ENCODE assay signal across 22 cellular contexts in the genomic region with DNA sequence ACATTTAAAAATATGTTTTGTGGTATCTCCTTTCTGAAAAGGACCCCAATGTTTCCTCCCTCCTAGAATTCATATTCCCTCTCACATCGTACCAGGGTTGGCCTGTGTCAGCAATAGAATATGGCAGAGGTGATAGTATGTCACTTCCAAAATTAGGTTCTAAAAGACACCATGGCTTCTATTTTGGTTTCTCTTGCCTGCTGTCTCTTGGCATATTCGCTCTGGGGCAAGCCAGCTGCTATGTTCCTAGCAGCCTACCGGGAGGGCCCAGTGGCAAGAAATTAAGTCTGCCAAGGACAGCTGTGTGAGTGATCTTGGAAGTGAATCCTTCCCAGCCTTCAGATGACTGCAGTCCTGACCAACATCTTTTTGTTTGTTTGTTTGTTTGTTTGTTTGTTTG.
DNase-seq lines count a peak whose midpoint lies in the region; ATAC-seq, FAIRE-seq and TF ChIP-seq lines count a peak whose summit lies in the region.
"Had no signal": no experiment of that assay in that cellular context is flagged by ENCODE, and none has a peak within 500 bp of the region (broad histone marks: within the 10 kb centered on the region; RNA-seq: fewer than 3 reads in every experiment).

No MANE protein-coding gene starts in this region.

- no peak overlapping the region for H3K23ac ChIP-seq in mesendoderm (ENCODE audit: low read length)

- no peaks in the 10 kb centered on the region for H3K36me3 ChIP-seq in GM23338 (ENCODE audit: insufficient read depth)
- H3K36me3 ChIP-seq in heart right ventricle = no peaks in the 10 kb centered on the region
- no peaks in the 10 kb centered on the region for H3K36me3 ChIP-seq in mesendoderm (ENCODE audit: control insufficient read depth, insufficient read depth, low read length)
- H3K36me3 ChIP-seq in gastrocnemius medialis = no peaks in the 10 kb centered on the region

- H3K4me1 ChIP-seq in GM23338 (ENCODE audit: insufficient read depth) = peaks cover 35% of the 10 kb centered on the region
- H3K4me1 ChIP-seq in heart right ventricle = peaks cover 0 to 7% (median 0%) of the 10 kb centered on the region in 9 donors
- peaks cover 3% of the 10 kb centered on the region for H3K4me1 ChIP-seq in mesendoderm (ENCODE audit: control insufficient read depth, low read depth, low read length)
- H3K4me1 ChIP-seq in gastrocnemius medialis = peaks cover 13 to 23% of the 10 kb centered on the region in 2 donors

- intact Hi-C loops in heart right ventricle (cut with DNase I) (loop anchor here in 9 of 10 donors (2.0 to 10.0 kb wide), 5 partner anchors 147 to 413 kb away; partner anchors contain the start of genes CTTNBP2NL (in 1 of the 9) and SLC16A1 (in 1 of the 9)), gastrocnemius medialis (cut with DNase I; ENCODE audit: low total_unique reads) (loop anchor here (1.0 to 10.0 kb wide), 5 partner anchors 92 to 411 kb away; partner anchors contain the start of genes CAPZA1, CTTNBP2NL, LRIG2 and ST7L)

- peak overlapping the region; percentile 53 for H2AK5ac ChIP-seq in mesendoderm (ENCODE audit: low read length)

- H3K36me3 Mint-ChIP-seq in GM23338 (ENCODE audit: low read depth) = peaks cover 5% of the 10 kb centered on the region; the same call in 1 of the 3 replicates
- H3K36me3 Mint-ChIP-seq: CD4-positive, CD25-positive, alpha-beta regulatory T cell had no signal

- no peak overlapping the region for H4K5ac ChIP-seq in mesendoderm (ENCODE audit: low read length)

- H3K9me3 ChIP-seq in heart right ventricle (no peaks in the 10 kb centered on the region), gastrocnemius medialis (no peaks in the 10 kb centered on the region)

- no peak for FAIRE-seq in HTR-8/SVneo (lab: Jason Lieb, UNC)
- FAIRE-seq: GM12878 had no signal

- peak overlapping the region; percentile 55 for H2BK5ac ChIP-seq in mesendoderm (ENCODE audit: low read length)

- peaks cover 72% of the 10 kb centered on the region for H3K4me1 Mint-ChIP-seq in GM23338

- no peak overlapping the region for H3K4me2 ChIP-seq in GM23338
- H3K4me2 ChIP-seq in mesendoderm (ENCODE audit: low read length) = no peak overlapping the region

- ATAC-seq in GM23338 (no peak), heart right ventricle (peak; percentile 45 to 87 (median 76)), gastrocnemius medialis (peak; percentile 99)
- ATAC-seq: GM12878 had no signal

- H3K9me3 Mint-ChIP-seq in GM23338 = no peaks in the 10 kb centered on the region; the same call in 2 of the 3 replicates
- H3K9me3 Mint-ChIP-seq: CD4-positive, CD25-positive, alpha-beta regulatory T cell; H9; HFFc6 had no signal

- H3K27me3 ChIP-seq in GM23338 (ENCODE audit: insufficient read depth) (no peaks in the 10 kb centered on the region), heart right ventricle (no peaks in the 10 kb centered on the region), mesendoderm (ENCODE audit: insufficient read depth, low read length, poor library complexity) (no peaks in the 10 kb centered on the region), gastrocnemius medialis (no peaks in the 10 kb centered on the region)

- no peak for TF ChIP-seq POLR2A in gastrocnemius medialis (IDR thresholded peaks at IDR 0.05)

- peaks cover 4% of the 10 kb centered on the region for H3F3A ChIP-seq in GM23338 (replicated peaks; ENCODE audit: low read depth)

- H4K20me1 ChIP-seq in GM23338 (replicated peaks; ENCODE audit: insufficient read depth) = no peaks in the 10 kb centered on the region

- peak overlapping the region; percentile 69 for H2BK120ac ChIP-seq in mesendoderm (ENCODE audit: low read depth, low read length)

- no peaks in the 10 kb centered on the region for H3K9me2 ChIP-seq in GM23338 (ENCODE audit: insufficient read depth)

- H3K4me3 Mint-ChIP-seq in GM23338 = no peak overlapping the region
- H3K4me3 Mint-ChIP-seq: H9, HFFc6 had no signal

- peak overlapping the region; percentile 95 for H3K18ac ChIP-seq in mesendoderm (ENCODE audit: low read length)

- peaks cover 20% of the 10 kb centered on the region for H3K27me3 Mint-ChIP-seq in GM23338 (ENCODE audit: insufficient read depth, low read depth, poor library complexity)

- no peak overlapping the region for H3K9ac ChIP-seq in mesendoderm (ENCODE audit: low read length)

- H3K56ac ChIP-seq in mesendoderm (ENCODE audit: low read length) = peak overlapping the region; percentile 20

- H2AFZ ChIP-seq in GM23338 = no peak overlapping the region

- H3K79me1 ChIP-seq in mesendoderm (ENCODE audit: low read length) = no peaks in the 10 kb centered on the region

- H3K27ac ChIP-seq in GM23338 (ENCODE audit: low read depth) (peak overlapping the region; percentile 39), heart right ventricle (peak overlapping the region in 6 of 10 donors; percentile 10 to 70 (median 38)), mesendoderm (ENCODE audit: low read depth, low read length) (peak overlapping the region; percentile 53), gastrocnemius medialis (peak overlapping the region; percentile 71 to 80 (median 76))
- H3K27ac ChIP-seq: RWPE1 had no signal

- peak overlapping the region; percentile 76 for H2BK15ac ChIP-seq in mesendoderm (replicated peaks; ENCODE audit: low read depth)

- H3K27ac Mint-ChIP-seq in GM23338 = no peak overlapping the region
- H3K27ac Mint-ChIP-seq: CD4-positive, CD25-positive, alpha-beta regulatory T cell; HFFc6 had no signal

- peak overlapping the region; percentile 78 for H3K4ac ChIP-seq in mesendoderm (ENCODE audit: low read depth, low read length)

- in situ Hi-C loops in gastrocnemius medialis (cut with MboI; ENCODE audit: low sequenced_read_pairs in 4 of 4) (loop anchor here in 3 of 4 donors (5.0 kb wide), 1 partner anchor 91 kb away; the partner anchor contains the start of gene PPM1J (in 3 of the 3)), ACHN (cut with HindIII; ENCODE audit: low pct_ligation_motif_present, low pct_unique_long_range_greater_than_20kb, low sequenced_read_pairs) (no loop called here)

- H4K8ac ChIP-seq in mesendoderm (ENCODE audit: low read depth, low read length) = no peak overlapping the region

- no peaks in the 10 kb centered on the region for H3K79me2 ChIP-seq in GM23338 (replicated peaks; ENCODE audit: insufficient read depth)
- H3K79me2 ChIP-seq in mesendoderm (ENCODE audit: control insufficient read depth, insufficient read depth, low read length) = peaks cover 11% of the 10 kb centered on the region

- TF ChIP-seq CTCF in GM23338 (conservative IDR thresholded peaks at IDR 0.05; ENCODE audit: low read depth in 2 of 2) (no peak), heart right ventricle (IDR thresholded peaks at IDR 0.05) (no peak), gastrocnemius medialis (IDR thresholded peaks at IDR 0.05 in 4 of 5, conservative IDR thresholded peaks at IDR 0.05 in 1 of 5) (no peak)

- WGBS in heart right ventricle, 2 donors = 55 to 75% methylated on average over 3 of the region's 3 CpGs
- WGBS in mesendoderm (ENCODE audit: extremely low coverage, insufficient coverage, low lambda C conversion rate) = no CpG with 5 or more reads among the region's 3 CpGs

- DNase-seq in GM23338 (ENCODE audit: low spot score) = no peak
- DNase-seq in heart right ventricle = peak in 1 of 2 donors; percentile 10
- no peak for DNase-seq in mesendoderm
- DNase-seq in gastrocnemius medialis = peak; percentile 75 to 89
- no peak for DNase-seq in ACHN
- DNase-seq in NCI-H345 treated with DMSO at 0.1 percent for 48 hours (lab: John Stamatoyannopoulos, UW; ENCODE audit: unreplicated experiment) = no peak
- no peak for DNase-seq in HTR-8/SVneo (ENCODE audit: insufficient read length, low spot score)
- DNase-seq: CD4-positive, CD25-positive, alpha-beta regulatory T cell; DND-41; H9; HFFc6; KBM-7; MM.1S; NCI-H1048; NCI-H1417 treated with DMSO at 0.1 percent for 48 hours; NCI-H187; NCI-H2107; NCI-H524; NCI-H774; NK-92 treated with Interleukin-12 subunit alpha and Interleukin-12 subunit beta, amount 100 ng/mL, for 24 hours had no signal

- H3K4me3 ChIP-seq in GM23338 = no peak overlapping the region
- H3K4me3 ChIP-seq in heart right ventricle = no peak overlapping the region
- H3K4me3 ChIP-seq in mesendoderm (ENCODE audit: low read length) = no peak overlapping the region
- H3K4me3 ChIP-seq in gastrocnemius medialis = no peak overlapping the region
- H3K4me3 ChIP-seq: GM12878 had no signal

TF ChIP-seq in GM23338, 12 proteins besides CTCF, POLR2A, EP300 and RAD21:
- TF ChIP-seq EZH2phosphoT487 (IDR thresholded peaks at IDR 0.05; ENCODE audit: unreplicated experiment) (no peak), POLR2AphosphoS5 (IDR thresholded peaks at IDR 0.05; ENCODE audit: low read depth) (no peak), EZH2 (IDR thresholded peaks at IDR 0.05; ENCODE audit: low read depth, unreplicated experiment) (no peak), ZNF114 (CRISPR knock-in tag; IDR thresholded peaks at IDR 0.05) (no peak)
- TF ChIP-seq, protein P1, sequence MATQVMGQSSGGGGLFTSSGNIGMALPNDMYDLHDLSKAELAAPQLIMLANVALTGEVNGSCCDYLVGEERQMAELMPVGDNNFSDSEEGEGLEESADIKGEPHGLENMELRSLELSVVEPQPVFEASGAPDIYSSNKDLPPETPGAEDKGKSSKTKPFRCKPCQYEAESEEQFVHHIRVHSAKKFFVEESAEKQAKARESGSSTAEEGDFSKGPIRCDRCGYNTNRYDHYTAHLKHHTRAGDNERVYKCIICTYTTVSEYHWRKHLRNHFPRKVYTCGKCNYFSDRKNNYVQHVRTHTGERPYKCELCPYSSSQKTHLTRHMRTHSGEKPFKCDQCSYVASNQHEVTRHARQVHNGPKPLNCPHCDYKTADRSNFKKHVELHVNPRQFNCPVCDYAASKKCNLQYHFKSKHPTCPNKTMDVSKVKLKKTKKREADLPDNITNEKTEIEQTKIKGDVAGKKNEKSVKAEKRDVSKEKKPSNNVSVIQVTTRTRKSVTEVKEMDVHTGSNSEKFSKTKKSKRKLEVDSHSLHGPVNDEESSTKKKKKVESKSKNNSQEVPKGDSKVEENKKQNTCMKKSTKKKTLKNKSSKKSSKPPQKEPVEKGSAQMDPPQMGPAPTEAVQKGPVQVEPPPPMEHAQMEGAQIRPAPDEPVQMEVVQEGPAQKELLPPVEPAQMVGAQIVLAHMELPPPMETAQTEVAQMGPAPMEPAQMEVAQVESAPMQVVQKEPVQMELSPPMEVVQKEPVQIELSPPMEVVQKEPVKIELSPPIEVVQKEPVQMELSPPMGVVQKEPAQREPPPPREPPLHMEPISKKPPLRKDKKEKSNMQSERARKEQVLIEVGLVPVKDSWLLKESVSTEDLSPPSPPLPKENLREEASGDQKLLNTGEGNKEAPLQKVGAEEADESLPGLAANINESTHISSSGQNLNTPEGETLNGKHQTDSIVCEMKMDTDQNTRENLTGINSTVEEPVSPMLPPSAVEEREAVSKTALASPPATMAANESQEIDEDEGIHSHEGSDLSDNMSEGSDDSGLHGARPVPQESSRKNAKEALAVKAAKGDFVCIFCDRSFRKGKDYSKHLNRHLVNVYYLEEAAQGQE (IDR thresholded peaks at IDR 0.05; ENCODE audit: unreplicated experiment) = no peak

Comparison
In these comparisons a context has a peak if more than half of its experiments do, and no peak if none do; other contexts are left out.
1. DNase-seq: peak in gastrocnemius medialis (2 of 2); none in GM23338 (single experiment), mesendoderm (single experiment), ACHN (single experiment), NCI-H345 treated with DMSO at 0.1 percent for 48 hours (single experiment) and HTR-8/SVneo (single experiment).
2. Peak in every context shown above with its lines, with median percentiles within 50 percentile points of each other: H3K27ac ChIP-seq.